Comparison of ENCODE assay signal across 9 cellular contexts in the genomic region with DNA sequence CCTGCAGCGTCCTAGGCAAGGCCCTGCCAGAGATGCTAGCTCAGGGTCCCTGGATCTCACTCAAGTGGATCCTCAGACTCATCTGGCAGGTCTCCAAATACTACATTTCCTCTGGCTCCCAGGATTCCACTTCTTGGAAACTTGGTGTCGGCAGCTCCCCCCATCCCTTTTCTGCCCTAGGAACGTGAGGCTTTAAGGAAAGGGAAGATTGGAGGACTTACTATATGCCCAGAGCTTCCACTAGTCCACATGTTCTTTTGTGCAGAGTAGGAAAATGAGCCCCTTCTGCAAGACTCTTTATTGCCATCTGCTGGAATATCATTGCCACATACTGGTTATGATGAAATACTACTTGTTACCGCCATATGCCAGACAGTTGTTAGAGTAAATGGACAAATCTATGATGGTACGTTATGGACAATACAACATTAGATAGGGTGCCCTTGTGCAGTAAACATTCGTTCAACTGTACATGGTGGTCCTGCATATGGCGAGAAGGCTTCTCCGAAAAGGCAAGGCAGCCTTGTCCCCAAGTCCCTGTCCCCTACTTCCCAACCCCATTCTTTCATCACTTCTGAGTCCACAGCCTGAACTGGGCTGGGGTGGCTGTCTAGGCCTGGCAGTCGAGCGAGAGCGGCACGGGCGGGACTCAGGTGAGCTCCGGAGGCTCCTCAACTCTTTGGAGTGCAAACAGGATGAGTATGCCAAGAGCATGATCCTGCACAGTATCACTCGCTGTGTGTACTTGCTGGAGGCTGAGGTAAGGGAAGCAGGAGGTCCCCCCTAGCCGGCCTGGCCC. TPM values are rescaled to one million over a fixed set of nuclear protein-coding genes. Genes with fewer than 3 reads are reported as not detected.
DNase-seq lines count a peak whose midpoint lies in the region; ATAC-seq and TF ChIP-seq lines count a peak whose summit lies in the region.
"Had no signal": no experiment of that assay in that cellular context is flagged by ENCODE, and none has a peak within 500 bp of the region (broad histone marks: within the 10 kb centered on the region; RNA-seq: fewer than 3 reads in every experiment).

No MANE protein-coding gene starts in this region.

- H3K27ac ChIP-seq in HL-60 (replicated peaks) = no peak overlapping the region

- DNase-seq in DMS 273 (lab: John Stamatoyannopoulos, UW; ENCODE audit: unreplicated experiment) = peak; percentile 93
- DNase-seq in HL-60 (ENCODE audit: low read depth in 1 of 2, low spot score in 1 of 2) = peak; percentile 67 to 74
- peak; percentile 97 for DNase-seq in NCI-H510A treated with DMSO at 0.1 percent for 48 hours (lab: John Stamatoyannopoulos, UW)
- peak; percentile 59 to 62 for DNase-seq in activated T-cell treated with anti-CD3 and anti-CD28 coated beads, Interleukin-2, amount 50 U/mL, for 48 hours
- peak; percentile 74 for DNase-seq in globus pallidus (ENCODE audit: low spot score)
- DNase-seq in renal cortical epithelial cell (ENCODE audit: low read depth) = peak; percentile 84
- no peak for DNase-seq in islet precursor cell

- no peaks in the 10 kb centered on the region for H3K27me3 ChIP-seq in HL-60 (ENCODE audit: insufficient read depth, poor library complexity, severe bottlenecking)

- no peak overlapping the region for H3K4me3 ChIP-seq in HL-60 (replicated peaks; ENCODE audit: insufficient read depth, low read length)

- TF ChIP-seq CTCF in HL-60 (IDR thresholded peaks at IDR 0.05; ENCODE audit: insufficient read depth, low read length) = peak; percentile 74

- ATAC-seq in HG03095 (IDR thresholded peaks at IDR 0.05; ENCODE audit: unreplicated experiment) = no peak

RNA-seq across cellular contexts. Expression of gene ARMC12, which starts 0.8 kb away (rescaled TPM):
- total RNA-seq in renal cortical epithelial cell = 0.35 and 0.87 TPM in 2 replicates

RNA-seq across cellular contexts. Expression of gene CLPSL2, which starts 38.8 kb away (rescaled TPM):
- total RNA-seq in renal cortical epithelial cell = not detected in 2 replicates
- total RNA-seq: T-helper 2 cell treated with Interferon-gamma antibody and Interleukin-4, amounts not matched to agents 100 ng/mL and 5 ng/mL, for 36 hours had no signal

RNA-seq across cellular contexts. Expression of gene CLPSL1, which starts 43.2 kb away (rescaled TPM):
- not detected in 2 replicates for total RNA-seq in renal cortical epithelial cell
- total RNA-seq: T-helper 2 cell treated with Interferon-gamma antibody and Interleukin-4, amounts not matched to agents 100 ng/mL and 5 ng/mL, for 36 hours had no signal

RNA-seq across cellular contexts. Expression of gene FKBP5, which starts 48.9 kb away (rescaled TPM):
- 20.0 and 146 TPM in 2 replicates for total RNA-seq in renal cortical epithelial cell

RNA-seq across cellular contexts. Expression of gene CLPS, which starts 59.5 kb away (rescaled TPM):
- not detected in 2 replicates for total RNA-seq in renal cortical epithelial cell
- total RNA-seq: T-helper 2 cell treated with Interferon-gamma antibody and Interleukin-4, amounts not matched to agents 100 ng/mL and 5 ng/mL, for 36 hours had no signal
